Comparison of ENCODE assay signal across 9 cellular contexts in the genomic region with DNA sequence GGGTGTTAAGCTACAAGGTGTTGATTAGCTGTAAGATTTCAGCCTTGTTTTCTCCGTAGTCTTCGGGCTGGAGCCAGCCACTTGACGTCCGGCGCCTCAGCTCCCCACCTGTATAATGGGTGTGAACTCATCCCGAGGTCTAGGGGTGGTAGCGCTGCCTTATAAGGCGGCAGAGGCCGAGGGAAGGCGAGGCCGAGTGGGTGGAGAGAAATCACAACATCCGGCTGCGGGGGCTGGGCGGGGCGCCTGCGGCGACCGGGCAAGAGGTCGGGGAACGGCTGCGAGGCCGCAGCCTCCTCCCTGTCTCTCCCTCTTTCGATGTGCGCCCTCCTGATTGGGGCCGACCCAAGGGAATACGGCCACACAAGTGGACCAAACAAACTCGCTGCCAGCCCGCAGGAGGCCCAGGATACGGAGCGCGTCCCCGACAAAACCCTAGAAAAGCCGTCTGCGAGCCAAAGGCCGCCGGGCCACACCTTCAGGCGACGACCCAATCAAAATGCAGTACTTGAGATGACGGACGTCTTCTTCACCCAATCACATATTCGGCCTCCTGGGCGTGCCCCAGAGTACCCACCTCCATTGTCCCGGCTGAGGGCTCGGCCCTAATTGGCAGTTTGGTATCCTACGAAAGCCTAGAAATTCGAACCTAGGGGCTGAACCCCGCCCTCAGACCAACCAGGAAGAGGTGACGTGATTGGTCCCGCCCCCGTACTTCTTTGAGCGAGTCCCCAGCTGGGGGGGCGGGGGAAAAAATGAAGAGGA. TPM values are rescaled to one million over a fixed set of nuclear protein-coding genes. Genes with fewer than 3 reads are reported as not detected.
DNase-seq lines count a peak whose midpoint lies in the region; ATAC-seq, FAIRE-seq and TF ChIP-seq lines count a peak whose summit lies in the region.
"Had no signal": no experiment of that assay in that cellular context is flagged by ENCODE, and none has a peak within 500 bp of the region (broad histone marks: within the 10 kb centered on the region; RNA-seq: fewer than 3 reads in every experiment).

No MANE protein-coding gene starts in this region.

- H3K4me1 Mint-ChIP-seq in activated B cell treated with CpG ODN at 0.5 μM for 24 hours, result peaks cover 53% of the 10 kb centered on the region

- ATAC-seq in GM19023 (IDR thresholded peaks at IDR 0.05; ENCODE audit: unreplicated experiment) (peak; percentile 80), HG03196 (IDR thresholded peaks at IDR 0.05; ENCODE audit: unreplicated experiment) (peak; percentile 78), activated B cell treated with CpG ODN at 0.5 μM for 24 hours (ENCODE audit: low read depth) (peak; percentile 85)

- H3K4me3 ChIP-seq in AG09309 (ENCODE audit: control insufficient read depth, low read depth, low read length) (peak overlapping the region; percentile 62), small intestine (ENCODE audit: low read depth in 1 of 2, low read length in 2 of 2) (peak overlapping the region in 1 of 2 donors; percentile 41)

- WGBS in small intestine, 3 donors, result 0% methylated on average over 44 to 52 of the region's 52 CpGs

- no peaks in the 10 kb centered on the region for H3K9me3 ChIP-seq in small intestine (ENCODE audit: control insufficient read depth, low read depth)

- H3K27me3 Mint-ChIP-seq in activated B cell treated with CpG ODN at 0.5 μM for 24 hours, result no peaks in the 10 kb centered on the region

- peaks cover 13% of the 10 kb centered on the region for H3K36me3 Mint-ChIP-seq in activated B cell treated with CpG ODN at 0.5 μM for 24 hours (ENCODE audit: low read depth)

- TF ChIP-seq CTCF in AG09309 (IDR thresholded peaks at IDR 0.05; ENCODE audit: control insufficient read depth, insufficient read depth, low read depth, low read length, missing control alignments) (no peak), activated B cell treated with CpG ODN at 0.5 μM for 24 hours (IDR thresholded peaks at IDR 0.05) (no peak)

- POLR2A ChIA-PET in activated B cell treated with CpG ODN at 0.5 μM for 24 hours (lab: Charles Lee), result interaction anchor here (0.6 to 12.5 kb wide), 21 partner anchors 9 to 890 kb away, joined by 3 to 296 read pairs (median 4); a partner anchor contains a TSS

- FAIRE-seq in small intestine (lab: Jason Lieb, UNC), result peak; percentile 53

- H3K4me3 Mint-ChIP-seq in activated B cell treated with CpG ODN at 0.5 μM for 24 hours, result peak overlapping the region; percentile 91

- DNase-seq in AG09309 (ENCODE audit: low read depth) (peak; percentile 100), NCI-H226 (peak; percentile 99), activated B cell treated with CpG ODN at 0.5 μM for 24 hours (peak; percentile 91), caudate nucleus (lab: John Stamatoyannopoulos, UW) (peak; percentile 89 to 100 (median 99)), iPS-NIHi7 (ENCODE audit: extremely low spot score) (peak; percentile 99), small intestine (peak; percentile 100)

- intact Hi-C loops in activated B cell treated with CpG ODN at 0.5 μM for 24 hours (cut with micrococcal nuclease), result loop anchor here (1.0 to 5.0 kb wide), 9 partner anchors 20 to 1039 kb away; a partner anchor contains a TSS

- no peaks in the 10 kb centered on the region for H3K9me3 Mint-ChIP-seq in activated B cell treated with CpG ODN at 0.5 μM for 24 hours

- H3K27ac ChIP-seq in caudate nucleus (ENCODE audit: low read depth, low read length) (peak overlapping the region; percentile 97), small intestine (ENCODE audit: low read depth in 1 of 2, low read length in 1 of 2) (peak overlapping the region; percentile 88 to 100)

- no peaks in the 10 kb centered on the region for H3K27me3 ChIP-seq in small intestine (ENCODE audit: control insufficient read depth in 2 of 2, insufficient read depth in 2 of 2, low read length in 2 of 2)

- CTCF ChIA-PET in activated B cell treated with CpG ODN at 0.5 μM for 24 hours (lab: Charles Lee), result interaction anchor here (1.1 to 7.2 kb wide), 4 partner anchors 18 to 35 kb away, joined by 3 to 53 read pairs (median 6); no protein-coding TSS in a partner anchor

- H3K4me1 ChIP-seq in small intestine (ENCODE audit: control insufficient read depth in 2 of 2, insufficient read depth in 1 of 2, low read depth in 1 of 2, low read length in 1 of 2), result peaks cover 0 to 13% of the 10 kb centered on the region in 2 donors

- peak overlapping the region; percentile 93 for H3K27ac Mint-ChIP-seq in activated B cell treated with CpG ODN at 0.5 μM for 24 hours

- H3K36me3 ChIP-seq in small intestine (ENCODE audit: control insufficient read depth in 2 of 2, insufficient read depth in 2 of 2, low read length in 2 of 2), result no peaks in the 10 kb centered on the region

RNA-seq across cellular contexts. Expression of a gene that starts 0.5 kb away (rescaled TPM):
- total RNA-seq in activated B cell treated with CpG ODN at 0.5 μM for 24 hours, result 90.6 and 92.6 TPM in 2 replicates
- polyA plus RNA-seq in small intestine, result 10 to 100 TPM; 20.4 to 29.5 (median 28.5) TPM

RNA-seq across cellular contexts. Expression of a gene that starts 16.6 kb away (rescaled TPM):
- total RNA-seq in activated B cell treated with CpG ODN at 0.5 μM for 24 hours, result 0.31 TPM in 1 of 2 replicates, not detected in the other
- polyA plus RNA-seq in small intestine, result 10 to 100 TPM; 17.0 to 22.4 (median 20.3) TPM

RNA-seq across cellular contexts. Expression of a gene that starts 20.6 kb away (rescaled TPM):
- total RNA-seq in activated B cell treated with CpG ODN at 0.5 μM for 24 hours, result 2.4 and 3.2 TPM in 2 replicates
- 1 to 10 TPM; 1.1 to 3.7 (median 3.0) TPM for polyA plus RNA-seq in small intestine

RNA-seq across cellular contexts. Expression of a gene that starts 25.5 kb away (rescaled TPM):
- not detected in 2 replicates for total RNA-seq in activated B cell treated with CpG ODN at 0.5 μM for 24 hours
- not detected for polyA plus RNA-seq in small intestine
- total RNA-seq: T-helper 1 cell treated with Interleukin-12 subunit alpha and Interleukin-12 subunit beta and Interleukin-4 antibody, amounts not matched to agents 30 ng/mL and 1 ng/mL, for 36 hours had no signal

RNA-seq across cellular contexts. Expression of a gene that starts 41.7 kb away (rescaled TPM):
- total RNA-seq in activated B cell treated with CpG ODN at 0.5 μM for 24 hours, result not detected in 2 replicates
- polyA plus RNA-seq in small intestine, result under 1 TPM in 1 of 3 donors, not detected in 2; 0.01 TPM
- total RNA-seq: T-helper 1 cell treated with Interleukin-12 subunit alpha and Interleukin-12 subunit beta and Interleukin-4 antibody, amounts not matched to agents 30 ng/mL and 1 ng/mL, for 36 hours had no signal
